9 cellular contexts compared by ENCODE assay signal in the genomic region with DNA sequence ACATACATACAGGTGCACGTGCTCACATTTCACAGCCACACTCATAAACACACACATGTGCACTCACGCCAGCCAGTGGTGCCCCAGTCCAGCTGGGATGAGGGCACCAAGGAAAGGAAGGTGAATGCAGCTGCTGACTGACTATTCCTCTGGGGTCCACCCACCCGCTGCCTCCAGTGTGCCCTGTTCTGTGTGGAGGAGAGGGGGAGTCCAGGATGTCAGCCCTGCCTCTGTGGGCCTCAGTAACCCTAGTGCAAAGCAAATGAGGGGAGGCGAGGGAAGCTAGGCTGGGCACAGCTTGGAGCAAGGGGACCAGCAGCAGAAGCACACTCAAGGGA.
DNase-seq lines count a peak whose midpoint lies in the region; ATAC-seq, FAIRE-seq and TF ChIP-seq lines count a peak whose summit lies in the region.
"Had no signal": no experiment of that assay in that cellular context is flagged by ENCODE, and none has a peak within 500 bp of the region (broad histone marks: within the 10 kb centered on the region; RNA-seq: fewer than 3 reads in every experiment).

No MANE protein-coding gene starts in this region.

- peaks cover 43% of the 10 kb centered on the region for H3K4me1 Mint-ChIP-seq in dendritic cell treated with granulocyte-macrophage colony-stimulating factor and Interleukin-4, amounts not matched to agents 40 ng/mL and 50 ng/mL, for 4 days (ENCODE audit: low read depth)

- H3K4me1 ChIP-seq in OCI-LY3 (ENCODE audit: low read length) (peaks cover 31% of the 10 kb centered on the region), parathyroid adenoma (peaks cover 15% of the 10 kb centered on the region)

- H3K36me3 ChIP-seq in OCI-LY3 (replicated peaks; ENCODE audit: low read depth, low read length): no peaks in the 10 kb centered on the region
- no peaks in the 10 kb centered on the region for H3K36me3 ChIP-seq in parathyroid adenoma (ENCODE audit: control insufficient read depth, insufficient read depth, low read length)

- peak overlapping the region; percentile 30 for H3K27ac Mint-ChIP-seq in dendritic cell treated with granulocyte-macrophage colony-stimulating factor and Interleukin-4, amounts not matched to agents 40 ng/mL and 50 ng/mL, for 4 days

- ATAC-seq in HG03196 (IDR thresholded peaks at IDR 0.05; ENCODE audit: unreplicated experiment): no peak
- no peak for ATAC-seq in HG03457 (IDR thresholded peaks at IDR 0.05; ENCODE audit: unreplicated experiment)

- H3K27ac ChIP-seq in OCI-LY3 (ENCODE audit: low read length) (no peak overlapping the region), parathyroid adenoma (peak overlapping the region; percentile 37)

- peak; percentile 44 for FAIRE-seq in GM19239 (lab: Jason Lieb, UNC)
- FAIRE-seq: G401.6 had no signal

- no peak for DNase-seq in GM19239 (ENCODE audit: insufficient read length, low spot score)
- no peak for DNase-seq in NCI-H345 treated with DMSO at 0.1 percent for 48 hours (lab: John Stamatoyannopoulos, UW; ENCODE audit: unreplicated experiment)
- no peak for DNase-seq in NCI-H1694 treated with DMSO at 0.1 percent for 48 hours (lab: John Stamatoyannopoulos, UW)

- H3K9me3 ChIP-seq in OCI-LY3 (ENCODE audit: insufficient read depth, low read length) (no peaks in the 10 kb centered on the region), parathyroid adenoma (ENCODE audit: control insufficient read depth, low read length) (no peaks in the 10 kb centered on the region)

- no peak overlapping the region for H3K9ac ChIP-seq in OCI-LY3 (ENCODE audit: low read length)
- H3K9ac ChIP-seq in parathyroid adenoma: no peak overlapping the region

- no peaks in the 10 kb centered on the region for H3K9me3 Mint-ChIP-seq in dendritic cell treated with granulocyte-macrophage colony-stimulating factor and Interleukin-4, amounts not matched to agents 40 ng/mL and 50 ng/mL, for 4 days

- intact Hi-C loops in dendritic cell treated with granulocyte-macrophage colony-stimulating factor and Interleukin-4, amounts not matched to agents 40 ng/mL and 50 ng/mL, for 4 days (cut with micrococcal nuclease): no loop called here

- H3K27me3 Mint-ChIP-seq in dendritic cell treated with granulocyte-macrophage colony-stimulating factor and Interleukin-4, amounts not matched to agents 40 ng/mL and 50 ng/mL, for 4 days: peaks cover 3% of the 10 kb centered on the region

- peak overlapping the region; percentile 41 for H3K4me3 Mint-ChIP-seq in dendritic cell treated with granulocyte-macrophage colony-stimulating factor and Interleukin-4, amounts not matched to agents 40 ng/mL and 50 ng/mL, for 4 days

- no peak overlapping the region for H2AFZ ChIP-seq in OCI-LY3 (ENCODE audit: low read depth, low read length)
- no peak overlapping the region for H2AFZ ChIP-seq in parathyroid adenoma

- no peaks in the 10 kb centered on the region for H3K79me2 ChIP-seq in OCI-LY3 (ENCODE audit: low read length)
- no peaks in the 10 kb centered on the region for H3K79me2 ChIP-seq in parathyroid adenoma

- peak overlapping the region; percentile 62 for H3K4me2 ChIP-seq in OCI-LY3 (ENCODE audit: low read length)
- no peak overlapping the region for H3K4me2 ChIP-seq in parathyroid adenoma (ENCODE audit: low read length)

- H3K27me3 ChIP-seq in OCI-LY3 (ENCODE audit: low read depth, low read length) (no peaks in the 10 kb centered on the region), parathyroid adenoma (ENCODE audit: control insufficient read depth, insufficient read depth, low read length) (no peaks in the 10 kb centered on the region)

- TF ChIP-seq CTCF in OCI-LY3 (IDR thresholded peaks at IDR 0.05; ENCODE audit: low read depth, low read length): no peak
- TF ChIP-seq CTCF in parathyroid adenoma (IDR thresholded peaks at IDR 0.05): no peak

- no peaks in the 10 kb centered on the region for H3K36me3 Mint-ChIP-seq in dendritic cell treated with granulocyte-macrophage colony-stimulating factor and Interleukin-4, amounts not matched to agents 40 ng/mL and 50 ng/mL, for 4 days (ENCODE audit: low read depth)

- H4K20me1 ChIP-seq in OCI-LY3 (ENCODE audit: insufficient read depth, low read length): no peaks in the 10 kb centered on the region

- H3K4me3 ChIP-seq in OCI-LY3 (ENCODE audit: low read length) (no peak overlapping the region), parathyroid adenoma (ENCODE audit: low read depth, low read length) (no peak overlapping the region)
